In genomic region chr17:55454906-55455474, GRCh38 we compare ENCODE assay signal across 1 cellular context.
TF ChIP-seq lines count a peak whose summit lies in the region.

No MANE protein-coding gene starts in this region.

TF ChIP-seq in HEK293, 187 proteins besides CTCF, POLR2A, EP300 and RAD21 (continued from another document and continues in another):
- no peak for TF ChIP-seq ZNF692 (tag by site-specific recombination; IDR thresholded peaks at IDR 0.05)
- no peak for TF ChIP-seq ZNF16 (tag by site-specific recombination; IDR thresholded peaks at IDR 0.05; ENCODE audit: low read depth)
- TF ChIP-seq, protein P1, sequence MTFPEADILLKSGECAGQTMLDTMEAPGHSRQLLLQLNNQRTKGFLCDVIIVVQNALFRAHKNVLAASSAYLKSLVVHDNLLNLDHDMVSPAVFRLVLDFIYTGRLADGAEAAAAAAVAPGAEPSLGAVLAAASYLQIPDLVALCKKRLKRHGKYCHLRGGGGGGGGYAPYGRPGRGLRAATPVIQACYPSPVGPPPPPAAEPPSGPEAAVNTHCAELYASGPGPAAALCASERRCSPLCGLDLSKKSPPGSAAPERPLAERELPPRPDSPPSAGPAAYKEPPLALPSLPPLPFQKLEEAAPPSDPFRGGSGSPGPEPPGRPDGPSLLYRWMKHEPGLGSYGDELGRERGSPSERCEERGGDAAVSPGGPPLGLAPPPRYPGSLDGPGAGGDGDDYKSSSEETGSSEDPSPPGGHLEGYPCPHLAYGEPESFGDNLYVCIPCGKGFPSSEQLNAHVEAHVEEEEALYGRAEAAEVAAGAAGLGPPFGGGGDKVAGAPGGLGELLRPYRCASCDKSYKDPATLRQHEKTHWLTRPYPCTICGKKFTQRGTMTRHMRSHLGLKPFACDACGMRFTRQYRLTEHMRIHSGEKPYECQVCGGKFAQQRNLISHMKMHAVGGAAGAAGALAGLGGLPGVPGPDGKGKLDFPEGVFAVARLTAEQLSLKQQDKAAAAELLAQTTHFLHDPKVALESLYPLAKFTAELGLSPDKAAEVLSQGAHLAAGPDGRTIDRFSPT (tag by site-specific recombination; IDR thresholded peaks at IDR 0.05): no peak
- no peak for TF ChIP-seq ZNF280C (tag by site-specific recombination; IDR thresholded peaks at IDR 0.05)
- no peak for TF ChIP-seq ZFP3 (tag by site-specific recombination; IDR thresholded peaks at IDR 0.05; ENCODE audit: low read depth)
- TF ChIP-seq ZNF121 (tag by site-specific recombination; IDR thresholded peaks at IDR 0.05): no peak
- TF ChIP-seq ZNF510 (tag by site-specific recombination; IDR thresholded peaks at IDR 0.05; ENCODE audit: insufficient replicate concordance): no peak
- TF ChIP-seq ZBTB44 (tag by site-specific recombination; IDR thresholded peaks at IDR 0.05): peak; percentile 22; the same call in 1 of the 2 replicates
- peak; percentile 85 for TF ChIP-seq PRDM6 (tag by site-specific recombination; IDR thresholded peaks at IDR 0.05)
- TF ChIP-seq ZNF416 (tag by site-specific recombination; IDR thresholded peaks at IDR 0.05): no peak
- TF ChIP-seq ZNF157 (tag by site-specific recombination; IDR thresholded peaks at IDR 0.05): no peak
- TF ChIP-seq ZNF596 (tag by site-specific recombination; IDR thresholded peaks at IDR 0.05): no peak
- TF ChIP-seq ZBTB8A (tag by site-specific recombination; IDR thresholded peaks at IDR 0.05): no peak
- TF ChIP-seq, protein P2, sequence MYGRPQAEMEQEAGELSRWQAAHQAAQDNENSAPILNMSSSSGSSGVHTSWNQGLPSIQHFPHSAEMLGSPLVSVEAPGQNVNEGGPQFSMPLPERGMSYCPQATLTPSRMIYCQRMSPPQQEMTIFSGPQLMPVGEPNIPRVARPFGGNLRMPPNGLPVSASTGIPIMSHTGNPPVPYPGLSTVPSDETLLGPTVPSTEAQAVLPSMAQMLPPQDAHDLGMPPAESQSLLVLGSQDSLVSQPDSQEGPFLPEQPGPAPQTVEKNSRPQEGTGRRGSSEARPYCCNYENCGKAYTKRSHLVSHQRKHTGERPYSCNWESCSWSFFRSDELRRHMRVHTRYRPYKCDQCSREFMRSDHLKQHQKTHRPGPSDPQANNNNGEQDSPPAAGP (tag by site-specific recombination; IDR thresholded peaks at IDR 0.05): no peak
- TF ChIP-seq ZNF660 (tag by site-specific recombination; IDR thresholded peaks at IDR 0.05): no peak
- no peak for TF ChIP-seq ZBTB1 (tag by site-specific recombination; IDR thresholded peaks at IDR 0.05)
- no peak for TF ChIP-seq ZNF571 (tag by site-specific recombination; IDR thresholded peaks at IDR 0.05)
- TF ChIP-seq ZNF133 (tag by site-specific recombination; IDR thresholded peaks at IDR 0.05): no peak
- no peak for TF ChIP-seq ZNF266 (tag by site-specific recombination; IDR thresholded peaks at IDR 0.05; ENCODE audit: low read depth)
- TF ChIP-seq ZNF211 (tag by site-specific recombination; IDR thresholded peaks at IDR 0.05; ENCODE audit: low read depth): no peak
- no peak for TF ChIP-seq ZNF585B (tag by site-specific recombination; IDR thresholded peaks at IDR 0.05)
- TF ChIP-seq ZNF311 (tag by site-specific recombination; IDR thresholded peaks at IDR 0.05; ENCODE audit: borderline replicate concordance): no peak
- TF ChIP-seq ZNF629 (tag by site-specific recombination; IDR thresholded peaks at IDR 0.05): peak; percentile 66
- TF ChIP-seq ZNF366 (tag by site-specific recombination; conservative IDR thresholded peaks at IDR 0.05): peak; percentile 40; the same call in 1 of the 2 replicates
- TF ChIP-seq ZNF248 (tag by site-specific recombination; IDR thresholded peaks at IDR 0.05): no peak
- TF ChIP-seq ZBTB7A (tag by site-specific recombination; IDR thresholded peaks at IDR 0.05; ENCODE audit: low read depth): no peak
- TF ChIP-seq GFI1B (tag by site-specific recombination; IDR thresholded peaks at IDR 0.05): peak; percentile 83
- no peak for TF ChIP-seq ZNF394 (tag by site-specific recombination; IDR thresholded peaks at IDR 0.05; ENCODE audit: borderline replicate concordance)
- TF ChIP-seq ZNF140 (tag by site-specific recombination; IDR thresholded peaks at IDR 0.05): no peak
- no peak for TF ChIP-seq ZNF747 (tag by site-specific recombination; IDR thresholded peaks at IDR 0.05)
- TF ChIP-seq ZNF423 (tag by site-specific recombination; IDR thresholded peaks at IDR 0.05): no peak
- no peak for TF ChIP-seq KLF8 (tag by site-specific recombination; IDR thresholded peaks at IDR 0.05)
- no peak for TF ChIP-seq ZNF354C (tag by site-specific recombination; IDR thresholded peaks at IDR 0.05; ENCODE audit: borderline replicate concordance, low read depth)
- no peak for TF ChIP-seq EGR2 (tag by site-specific recombination; IDR thresholded peaks at IDR 0.05; ENCODE audit: low read depth)
- TF ChIP-seq ZNF155 (tag by site-specific recombination; IDR thresholded peaks at IDR 0.05): no peak
- TF ChIP-seq ZNF555 (tag by site-specific recombination; conservative IDR thresholded peaks at IDR 0.05): no peak
- TF ChIP-seq, protein P3, sequence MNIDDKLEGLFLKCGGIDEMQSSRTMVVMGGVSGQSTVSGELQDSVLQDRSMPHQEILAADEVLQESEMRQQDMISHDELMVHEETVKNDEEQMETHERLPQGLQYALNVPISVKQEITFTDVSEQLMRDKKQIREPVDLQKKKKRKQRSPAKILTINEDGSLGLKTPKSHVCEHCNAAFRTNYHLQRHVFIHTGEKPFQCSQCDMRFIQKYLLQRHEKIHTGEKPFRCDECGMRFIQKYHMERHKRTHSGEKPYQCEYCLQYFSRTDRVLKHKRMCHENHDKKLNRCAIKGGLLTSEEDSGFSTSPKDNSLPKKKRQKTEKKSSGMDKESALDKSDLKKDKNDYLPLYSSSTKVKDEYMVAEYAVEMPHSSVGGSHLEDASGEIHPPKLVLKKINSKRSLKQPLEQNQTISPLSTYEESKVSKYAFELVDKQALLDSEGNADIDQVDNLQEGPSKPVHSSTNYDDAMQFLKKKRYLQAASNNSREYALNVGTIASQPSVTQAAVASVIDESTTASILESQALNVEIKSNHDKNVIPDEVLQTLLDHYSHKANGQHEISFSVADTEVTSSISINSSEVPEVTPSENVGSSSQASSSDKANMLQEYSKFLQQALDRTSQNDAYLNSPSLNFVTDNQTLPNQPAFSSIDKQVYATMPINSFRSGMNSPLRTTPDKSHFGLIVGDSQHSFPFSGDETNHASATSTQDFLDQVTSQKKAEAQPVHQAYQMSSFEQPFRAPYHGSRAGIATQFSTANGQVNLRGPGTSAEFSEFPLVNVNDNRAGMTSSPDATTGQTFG (tag by site-specific recombination; IDR thresholded peaks at IDR 0.05; ENCODE audit: borderline replicate concordance): no peak
- no peak for TF ChIP-seq SP3 (tag by site-specific recombination; IDR thresholded peaks at IDR 0.05)
- no peak for TF ChIP-seq ZBTB49 (tag by site-specific recombination; IDR thresholded peaks at IDR 0.05; ENCODE audit: low read depth)
- TF ChIP-seq ZNF580 (tag by site-specific recombination; IDR thresholded peaks at IDR 0.05): peak; percentile 72; the same call in 1 of the 2 replicates
- TF ChIP-seq ZNF561 (tag by site-specific recombination; IDR thresholded peaks at IDR 0.05; ENCODE audit: borderline replicate concordance): no peak; the same call in 1 of the 2 replicates
- TF ChIP-seq ZNF221 (tag by site-specific recombination; IDR thresholded peaks at IDR 0.05; ENCODE audit: borderline replicate concordance): no peak
- TF ChIP-seq ZNF175 (tag by site-specific recombination; IDR thresholded peaks at IDR 0.05): no peak
- TF ChIP-seq ZSCAN5A (tag by site-specific recombination; IDR thresholded peaks at IDR 0.05): no peak
- TF ChIP-seq ZNF600 (tag by site-specific recombination; IDR thresholded peaks at IDR 0.05): no peak
- no peak for TF ChIP-seq GLI2 (tag by site-specific recombination; IDR thresholded peaks at IDR 0.05; ENCODE audit: borderline replicate concordance, low read depth)
- no peak for TF ChIP-seq ZNF112 (tag by site-specific recombination; IDR thresholded peaks at IDR 0.05)
- no peak for TF ChIP-seq ZNF202 (tag by site-specific recombination; IDR thresholded peaks at IDR 0.05; ENCODE audit: borderline replicate concordance)
- no peak for TF ChIP-seq ZBTB21 (tag by site-specific recombination; IDR thresholded peaks at IDR 0.05)
- no peak for TF ChIP-seq ZNF544 (tag by site-specific recombination; IDR thresholded peaks at IDR 0.05)
- TF ChIP-seq ZFP37 (tag by site-specific recombination; IDR thresholded peaks at IDR 0.05): no peak
- TF ChIP-seq KLF9 (tag by site-specific recombination; IDR thresholded peaks at IDR 0.05; ENCODE audit: low read depth): no peak
- no peak for TF ChIP-seq ZNF138 (tag by site-specific recombination; IDR thresholded peaks at IDR 0.05; ENCODE audit: borderline replicate concordance)
- TF ChIP-seq ZNF623 (tag by site-specific recombination; IDR thresholded peaks at IDR 0.05): no peak
- TF ChIP-seq OSR2 (tag by site-specific recombination; IDR thresholded peaks at IDR 0.05): peak; percentile 86
